In genomic region chr15:52139599-52140462, GRCh38 we compare ENCODE assay signal across 8 cellular contexts. TPM values are rescaled to one million over a fixed set of nuclear protein-coding genes. Genes with fewer than 3 reads are reported as not detected.
DNase-seq lines count a peak whose midpoint lies in the region; ATAC-seq and TF ChIP-seq lines count a peak whose summit lies in the region.

No MANE protein-coding gene starts in this region.

- peak; percentile 60 for DNase-seq in SIG-M5 treated with dmso at 0.1 percent for 504 hours (lab: John Stamatoyannopoulos, UW; ENCODE audit: unreplicated experiment)
- no peak for DNase-seq in SIG-M5 (lab: John Stamatoyannopoulos, UW)
- DNase-seq in T-helper 1 cell = peak; percentile 15 to 60 (median 38)
- peak; percentile 62 for DNase-seq in amniotic epithelial cell (ENCODE audit: low read depth)
- DNase-seq in right atrium auricular region (ENCODE audit: low spot score) = peak; percentile 80
- peak; percentile 29 to 44 for DNase-seq in gastrocnemius medialis

- intact Hi-C loops in gastrocnemius medialis (cut with DNase I; ENCODE audit: low total_unique reads) = loop anchor here (5.0 kb wide), 2 partner anchors 168 to 253 kb away; partner anchors contain the start of gene LEO1

- no peaks in the 10 kb centered on the region for H3K27me3 ChIP-seq in right atrium auricular region
- H3K27me3 ChIP-seq in gastrocnemius medialis = no peaks in the 10 kb centered on the region

- H3K27ac ChIP-seq in right atrium auricular region = no peak overlapping the region
- no peak overlapping the region for H3K27ac ChIP-seq in gastrocnemius medialis

- TF ChIP-seq EP300 in Ishikawa (IDR thresholded peaks at IDR 0.05; ENCODE audit: borderline replicate concordance) = 0 out of 2 replicates have a peak, but pooled peaks have one; percentile 14

- in situ Hi-C loops in gastrocnemius medialis (cut with MboI; ENCODE audit: low sequenced_read_pairs in 4 of 4) = loop anchor here in 1 of 4 donors (10.0 kb wide), 1 partner anchor 245 kb away; no protein-coding TSS in a partner anchor

- peaks cover 7% of the 10 kb centered on the region for H3K36me3 ChIP-seq in right atrium auricular region
- no peaks in the 10 kb centered on the region for H3K36me3 ChIP-seq in gastrocnemius medialis

- ATAC-seq in gastrocnemius medialis = peak in 1 of 2 donors; percentile 66
- no peak for ATAC-seq in HG02884 (IDR thresholded peaks at IDR 0.05; ENCODE audit: unreplicated experiment)

- H3K4me3 ChIP-seq in right atrium auricular region (no peak overlapping the region), gastrocnemius medialis (no peak overlapping the region)

- TF ChIP-seq RAD21 in Ishikawa (IDR thresholded peaks at IDR 0.05; ENCODE audit: low read depth) = peak; percentile 80

- TF ChIP-seq POLR2A in gastrocnemius medialis (IDR thresholded peaks at IDR 0.05) = no peak

- TF ChIP-seq CTCF in right atrium auricular region (IDR thresholded peaks at IDR 0.05) (peak; percentile 60 to 84), gastrocnemius medialis (IDR thresholded peaks at IDR 0.05 in 4 of 5, conservative IDR thresholded peaks at IDR 0.05 in 1 of 5) (peak; percentile 45 to 72 (median 67))

- H3K9me3 ChIP-seq in right atrium auricular region = no peaks in the 10 kb centered on the region
- H3K9me3 ChIP-seq in gastrocnemius medialis = no peaks in the 10 kb centered on the region

- H3K4me1 ChIP-seq in right atrium auricular region = no peaks in the 10 kb centered on the region
- H3K4me1 ChIP-seq in gastrocnemius medialis = peaks cover 0 to 4% of the 10 kb centered on the region in 2 donors

TF ChIP-seq in Ishikawa, 13 proteins besides CTCF, POLR2A, EP300 and RAD21:
- TF ChIP-seq YY1 (IDR thresholded peaks at IDR 0.05; ENCODE audit: low read depth) (0 out of 2 replicates have a peak, but pooled peaks have one; percentile 19), REST (IDR thresholded peaks at IDR 0.05; ENCODE audit: low read depth) (no peak)

RNA-seq across cellular contexts. Expression of gene BCL2L10, which starts 27.3 kb away (rescaled TPM):
- total RNA-seq in right atrium auricular region (under 1 TPM in 1 of 2 donors, not detected in 1; 0.37 TPM), gastrocnemius medialis (not detected)

RNA-seq across cellular contexts. Expression of gene GNB5, which starts 51.4 kb away (rescaled TPM):
- 10 to 100 TPM; 30.1 to 38.5 TPM for total RNA-seq in right atrium auricular region
- total RNA-seq in gastrocnemius medialis = 1 to 10 TPM; 2.9 to 4.6 (median 3.6) TPM

Comparison
In these comparisons a context has a peak if more than half of its experiments do, and no peak if none do; other contexts are left out.
1. RNA of gene GNB5, which starts 51.4 kb away (total RNA-seq): 30.1 to 38.5 TPM in right atrium auricular region; 2.9 to 4.6 TPM in gastrocnemius medialis; every median in the first group is over 4 times any median in the second.